Comparison of ENCODE assay signal across 16 cellular contexts in the genomic region with DNA sequence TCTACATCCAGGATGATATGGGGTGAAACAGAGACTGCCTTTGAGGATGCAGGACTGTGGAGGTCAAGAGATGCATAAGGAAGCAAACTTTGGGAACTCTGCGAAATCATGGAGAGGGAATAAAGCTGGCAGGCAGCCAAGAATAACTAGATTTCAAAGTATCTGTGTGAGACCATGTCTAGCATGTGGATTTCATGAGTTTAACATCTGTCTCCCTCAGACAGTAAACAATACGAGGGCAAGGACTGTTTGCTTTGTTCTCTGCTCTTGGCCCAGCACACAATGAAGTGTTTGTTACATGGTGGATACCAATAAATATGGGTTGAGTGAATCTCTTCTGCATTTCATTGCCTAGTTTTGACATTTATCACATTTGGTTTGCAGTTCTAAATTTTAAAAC.
A peak's percentile ranks its signal among the peaks of the same experiment; 100 is the strongest.
DNase-seq lines count a peak whose midpoint lies in the region; ATAC-seq and TF ChIP-seq lines count a peak whose summit lies in the region.
"Had no signal": no experiment of that assay in that cellular context is flagged by ENCODE, and none has a peak within 500 bp of the region (broad histone marks: within the 10 kb centered on the region; RNA-seq: fewer than 3 reads in every experiment).

No MANE protein-coding gene starts in this region.

- no peaks in the 10 kb centered on the region for H3K9me3 Mint-ChIP-seq in mesothelial cell of epicardium
- H3K9me3 Mint-ChIP-seq in chondrocyte (ENCODE audit: low read depth): no peaks in the 10 kb centered on the region
- H3K9me3 Mint-ChIP-seq: activated naive CD8-positive, alpha-beta T cell treated with anti-CD3 and anti-CD28 coated beads, Interleukin-2, amount 50 U/mL, for 24 hours; T-cell; type B pancreatic cell had no signal

- H3K4me3 Mint-ChIP-seq in mesothelial cell of epicardium: no peak overlapping the region
- H3K4me3 Mint-ChIP-seq in chondrocyte (ENCODE audit: unreplicated experiment): no peak overlapping the region
- H3K4me3 Mint-ChIP-seq: activated naive CD8-positive, alpha-beta T cell treated with anti-CD3 and anti-CD28 coated beads, Interleukin-2, amount 50 U/mL, for 24 hours; T-cell; type B pancreatic cell had no signal

- peaks cover 31% of the 10 kb centered on the region for H3K4me1 Mint-ChIP-seq in mesothelial cell of epicardium
- H3K4me1 Mint-ChIP-seq in chondrocyte (ENCODE audit: low read depth): peaks cover 20% of the 10 kb centered on the region
- H3K4me1 Mint-ChIP-seq: activated naive CD8-positive, alpha-beta T cell treated with anti-CD3 and anti-CD28 coated beads, Interleukin-2, amount 50 U/mL, for 24 hours; T-cell had no signal

- ATAC-seq in GM19397 (IDR thresholded peaks at IDR 0.05; ENCODE audit: unreplicated experiment): no peak
- ATAC-seq: activated CD4-positive, CD25-positive, alpha-beta regulatory T cell treated with anti-CD3 and anti-CD28 coated beads, Interleukin-2, amount 50 U/mL, for 24 hours; activated naive CD8-positive, alpha-beta T cell treated with anti-CD3 and anti-CD28 coated beads, Interleukin-2, amount 50 U/mL, for 24 hours; T-cell had no signal

- no peak for TF ChIP-seq CTCF in mesothelial cell of epicardium (IDR thresholded peaks at IDR 0.05; ENCODE audit: unreplicated experiment)
- TF ChIP-seq CTCF in chondrocyte (IDR thresholded peaks at IDR 0.05): no peak

- H3K27ac Mint-ChIP-seq in mesothelial cell of epicardium (peak overlapping the region; percentile 64), chondrocyte (ENCODE audit: unreplicated experiment) (no peak overlapping the region)
- H3K27ac Mint-ChIP-seq: activated naive CD8-positive, alpha-beta T cell treated with anti-CD3 and anti-CD28 coated beads, Interleukin-2, amount 50 U/mL, for 24 hours; T-cell; type B pancreatic cell had no signal

- DNase-seq in DMS153 treated with DMSO at 0.1 percent for 48 hours (lab: John Stamatoyannopoulos, UW; ENCODE audit: unreplicated experiment): peak; percentile 73
- DNase-seq in NCI-H2029 treated with DMSO at 0.1 percent for 48 hours (lab: John Stamatoyannopoulos, UW): peak; percentile 76
- DNase-seq in SK-N-DZ (ENCODE audit: low spot score): peak; percentile 11
- DNase-seq in mesothelial cell of epicardium (ENCODE audit: low spot score in 2 of 2, unreplicated experiment in 2 of 2): no peak
- no peak for DNase-seq in stimulated activated CD4-positive, alpha-beta T cell treated with anti-CD3 and anti-CD28 coated beads, Interleukin-4, amount 100 ng/mL, for 1 hour
- DNase-seq in chondrocyte (ENCODE audit: low spot score): no peak
- DNase-seq in stimulated activated CD8-positive, alpha-beta memory T cell treated with anti-CD3 and anti-CD28 coated beads, Interleukin-4, amount 100 ng/mL, for 48 hours: no peak
- DNase-seq: activated naive CD8-positive, alpha-beta T cell treated with anti-CD3 and anti-CD28 coated beads, Interleukin-2, amount 50 U/mL, for 24 hours; activated T-cell treated with anti-CD3 and anti-CD28 coated beads for 4 hours; NCI-H1048; retina; stimulated activated CD4-positive, alpha-beta T cell treated with anti-CD3 and anti-CD28 coated beads, Interleukin-2, amount 100 ng/mL, for 48 hours; T-cell had no signal

- H3K27me3 Mint-ChIP-seq in mesothelial cell of epicardium (ENCODE audit: low read depth) (no peaks in the 10 kb centered on the region), chondrocyte (ENCODE audit: low read depth) (no peaks in the 10 kb centered on the region)
- H3K27me3 Mint-ChIP-seq: T-cell, type B pancreatic cell had no signal

- H3K36me3 Mint-ChIP-seq in mesothelial cell of epicardium: no peaks in the 10 kb centered on the region
- no peaks in the 10 kb centered on the region for H3K36me3 Mint-ChIP-seq in chondrocyte (ENCODE audit: low read depth)
- H3K36me3 Mint-ChIP-seq: T-cell had no signal

Comparison
In these comparisons a context has a peak if more than half of its experiments do, and no peak if none do; other contexts are left out.
1. DNase-seq: peak in DMS153 treated with DMSO at 0.1 percent for 48 hours (single experiment), NCI-H2029 treated with DMSO at 0.1 percent for 48 hours (single experiment) and SK-N-DZ (single experiment); none in mesothelial cell of epicardium (0 of 2), stimulated activated CD4-positive, alpha-beta T cell treated with anti-CD3 and anti-CD28 coated beads, Interleukin-4, amount 100 ng/mL, for 1 hour (single experiment), chondrocyte (single experiment) and stimulated activated CD8-positive, alpha-beta memory T cell treated with anti-CD3 and anti-CD28 coated beads, Interleukin-4, amount 100 ng/mL, for 48 hours (single experiment).